In genomic region chr17:7857724-7858486, GRCh38 we compare ENCODE assay signal across 8 cellular contexts. TPM values are rescaled to one million over a fixed set of nuclear protein-coding genes. Genes with fewer than 3 reads are reported as not detected.
A peak's percentile ranks its signal among the peaks of the same experiment; 100 is the strongest.
DNase-seq lines count a peak whose midpoint lies in the region; ATAC-seq lines count a peak whose summit lies in the region.

Gene CYB5D1 (plus strand): TSS chr17:7858003. CDS start chr17:7858135, 132 bp downstream.

- peak; percentile 29 for ATAC-seq in GM18861 (IDR thresholded peaks at IDR 0.05; ENCODE audit: unreplicated experiment)
- ATAC-seq in HG03095 (IDR thresholded peaks at IDR 0.05; ENCODE audit: unreplicated experiment) = peak; percentile 25
- ATAC-seq in activated CD4-positive, CD25-positive, alpha-beta regulatory T cell treated with anti-CD3 and anti-CD28 coated beads, Interleukin-2, amount 50 U/mL, for 24 hours = peak; percentile 47 to 54
- ATAC-seq in left colon = peak; percentile 62

- no peak for DNase-seq in A172 (ENCODE audit: low spot score)
- peak; percentile 69 for DNase-seq in NCI-H2196 treated with DMSO at 0.1 percent for 48 hours (lab: John Stamatoyannopoulos, UW; ENCODE audit: unreplicated experiment)
- DNase-seq in cerebellum (ENCODE audit: low spot score) = peak; percentile 88
- peak; percentile 92 to 93 for DNase-seq in left colon
- DNase-seq in stimulated activated CD4-positive, alpha-beta T cell treated with anti-CD3 and anti-CD28 coated beads, Interleukin-1b, Interleukin-23, amount 100 ng/mL, for 4 hours (ENCODE audit: low read depth in 2 of 2) = peak; percentile 70 to 86

- intact Hi-C loops in left colon (cut with DNase I, micrococcal nuclease) = no loop called here

RNA-seq across cellular contexts. Expression of gene CYB5D1, which starts in this region (rescaled TPM):
- total RNA-seq in A172 (2014; rRNA removed; shearing (Covaris generic)) = 15.7 and 18.4 TPM in 2 replicates
- 15.3 TPM for total RNA-seq in cerebellum
- 1 to 10 TPM; 8.3 to 9.0 TPM for total RNA-seq in left colon
